ENCODE assay signal across 8 cellular contexts in the genomic region with DNA sequence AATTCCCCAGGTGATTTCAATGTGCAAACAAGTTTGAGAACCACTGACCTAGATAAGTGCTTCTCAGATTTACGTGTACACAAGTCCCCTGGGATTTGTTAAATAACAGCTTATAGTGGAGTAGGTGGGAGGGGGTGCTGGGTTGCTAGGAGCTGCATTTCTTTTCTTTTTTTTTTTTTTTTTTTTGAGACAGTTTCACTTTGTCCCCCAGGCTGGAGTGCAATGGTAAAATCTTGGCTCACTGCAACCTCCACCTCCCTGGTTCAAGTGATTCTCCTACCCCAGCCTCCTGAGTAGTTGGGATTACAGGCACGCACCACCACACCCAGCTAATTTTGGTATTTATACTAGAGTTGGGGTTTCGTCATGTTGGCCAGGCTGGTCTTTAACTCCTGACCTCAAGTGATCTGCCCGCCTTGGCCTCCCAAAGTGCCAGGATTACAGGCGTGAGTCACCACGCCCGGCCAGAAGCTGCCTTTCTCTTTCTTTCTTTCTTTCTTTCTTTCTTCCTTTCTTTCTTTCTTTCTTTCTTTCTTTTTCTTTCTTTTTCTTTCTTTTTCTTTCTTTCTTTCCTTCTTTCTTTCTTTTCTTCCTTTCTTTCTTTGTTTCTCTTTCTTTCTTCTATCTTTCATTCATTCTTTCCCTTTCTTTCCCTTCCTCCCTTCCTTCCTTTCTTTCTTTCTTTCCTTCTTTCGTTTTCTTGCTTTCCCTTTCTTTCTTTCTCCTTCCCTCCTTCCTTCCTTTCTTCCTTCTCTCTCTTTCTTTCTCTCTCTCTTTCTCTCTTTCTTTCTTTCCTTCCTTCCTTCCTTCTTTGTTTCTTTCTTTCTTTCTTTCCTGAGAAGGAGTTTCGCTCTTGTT.
DNase-seq lines count a peak whose midpoint lies in the region; ATAC-seq and TF ChIP-seq lines count a peak whose summit lies in the region.
"Not testable (repeated sequence)": the region's sequence is repeated elsewhere in the genome, so short reads cannot be mapped to it uniquely, and the experiment has no call there.

No MANE protein-coding gene starts in this region.

- H3K4me1 ChIP-seq in OCI-LY3 (ENCODE audit: low read length): not testable (repeated sequence)

- not testable (repeated sequence) for TF ChIP-seq CTCF in GM10248 (IDR thresholded peaks at IDR 0.05; ENCODE audit: control extremely low read depth, extremely low read depth, low read depth, missing control alignments); OCI-LY3 (IDR thresholded peaks at IDR 0.05; ENCODE audit: low read depth, low read length)

- not testable (repeated sequence) for H4K20me1 ChIP-seq in OCI-LY3 (ENCODE audit: insufficient read depth, low read length)

- DNase-seq in GM10248 (ENCODE audit: extremely low spot score): peak; percentile 53
- DNase-seq in NCI-H1092 treated with DMSO at 0.1 percent for 48 hours (lab: John Stamatoyannopoulos, UW): peak; percentile 49
- DNase-seq in NCI-H2171 (lab: John Stamatoyannopoulos, UW): peak; percentile 79

- H3K36me3 ChIP-seq in OCI-LY3 (replicated peaks; ENCODE audit: low read depth, low read length): not testable (repeated sequence)

- peak overlapping the region; percentile 30 for H3K4me2 ChIP-seq in OCI-LY3 (ENCODE audit: low read length)

- peaks cover 43% of the 10 kb centered on the region for H3K27me3 ChIP-seq in OCI-LY3 (ENCODE audit: low read depth, low read length)

- not testable (repeated sequence) for H3K79me2 ChIP-seq in OCI-LY3 (ENCODE audit: low read length)

- POLR2A ChIA-PET in GM10248 (lab: Yijun Ruan, JAX): not testable (repeated sequence)

- H3K27ac ChIP-seq in OCI-LY3 (ENCODE audit: low read length): not testable (repeated sequence)

- ATAC-seq in GM18867 (IDR thresholded peaks at IDR 0.05; ENCODE audit: unreplicated experiment): peak; percentile 44
- peak; percentile 55 for ATAC-seq in GM21737 (IDR thresholded peaks at IDR 0.05; ENCODE audit: unreplicated experiment)
- peak; percentile 73 for ATAC-seq in HG03060 (IDR thresholded peaks at IDR 0.05; ENCODE audit: low read depth, unreplicated experiment)
- peak; percentile 93 for ATAC-seq in stimulated activated memory B cell treated with anti-CD40 and anti-IgM and Interleukin-4, amounts not matched to agents 10 μg/mL and 1 μg/mL and 100 μg/mL, for 72 hours

- peaks cover 11% of the 10 kb centered on the region for H3K4me1 Mint-ChIP-seq in stimulated activated memory B cell treated with anti-CD40 and anti-IgM and Interleukin-4, amounts not matched to agents 10 μg/mL and 1 μg/mL and 100 μg/mL, for 72 hours

- not testable (repeated sequence) for H3K9me3 ChIP-seq in OCI-LY3 (ENCODE audit: insufficient read depth, low read length)

- 0 out of 2 replicates have a peak overlapping the region, but pooled peaks have one; percentile 9 for H3K4me3 ChIP-seq in OCI-LY3 (ENCODE audit: low read length)

- H3K36me3 Mint-ChIP-seq in stimulated activated memory B cell treated with anti-CD40 and anti-IgM and Interleukin-4, amounts not matched to agents 10 μg/mL and 1 μg/mL and 100 μg/mL, for 72 hours: not testable (repeated sequence)

- peak overlapping the region; percentile 32 for H3K4me3 Mint-ChIP-seq in stimulated activated memory B cell treated with anti-CD40 and anti-IgM and Interleukin-4, amounts not matched to agents 10 μg/mL and 1 μg/mL and 100 μg/mL, for 72 hours

- H3K9me3 Mint-ChIP-seq in stimulated activated memory B cell treated with anti-CD40 and anti-IgM and Interleukin-4, amounts not matched to agents 10 μg/mL and 1 μg/mL and 100 μg/mL, for 72 hours: peaks cover 23% of the 10 kb centered on the region

- H3K27ac Mint-ChIP-seq in stimulated activated memory B cell treated with anti-CD40 and anti-IgM and Interleukin-4, amounts not matched to agents 10 μg/mL and 1 μg/mL and 100 μg/mL, for 72 hours: peak overlapping the region; percentile 8

- peaks cover 39% of the 10 kb centered on the region for H3K27me3 Mint-ChIP-seq in stimulated activated memory B cell treated with anti-CD40 and anti-IgM and Interleukin-4, amounts not matched to agents 10 μg/mL and 1 μg/mL and 100 μg/mL, for 72 hours

- CTCF ChIA-PET in GM10248 (lab: Yijun Ruan, JAX): interaction anchor here (0.9 to 1.2 kb wide), 3 partner anchors 9 to 39 kb away, joined by 3 to 4 read pairs (median 4); no protein-coding TSS in a partner anchor

- H2AFZ ChIP-seq in OCI-LY3 (ENCODE audit: low read depth, low read length): not testable (repeated sequence)

- not testable (repeated sequence) for H3K9ac ChIP-seq in OCI-LY3 (ENCODE audit: low read length)
